26 cellular contexts compared by ENCODE assay signal in the genomic region with DNA sequence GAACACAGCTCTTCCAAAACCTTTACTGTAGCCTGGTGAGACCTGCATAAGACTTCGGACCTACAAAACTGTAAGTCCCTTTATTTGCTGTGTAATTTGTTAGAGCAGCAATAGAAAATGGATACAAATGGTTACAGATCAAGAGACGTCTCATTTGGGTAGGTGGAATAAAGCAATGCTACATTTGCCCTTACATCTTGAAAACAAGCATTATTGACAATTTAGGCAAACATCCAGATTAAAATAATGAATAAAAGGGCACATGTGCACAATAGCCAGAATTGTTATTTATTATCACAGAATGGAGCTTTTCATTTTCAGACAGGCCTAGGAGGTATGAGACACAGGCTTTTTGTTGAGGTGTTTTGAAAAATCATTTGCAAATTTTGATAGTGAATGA.
"Had no signal": no experiment of that assay in that cellular context is flagged by ENCODE, and none has a peak within 500 bp of the region (broad histone marks: within the 10 kb centered on the region; RNA-seq: fewer than 3 reads in every experiment).

No MANE protein-coding gene starts in this region.

- FAIRE-seq: TTC549 had no signal

- H3K27ac ChIP-seq: SK-N-MC had no signal

- H3K27me3 Mint-ChIP-seq: activated B cell treated with CpG ODN at 0.5 μM for 24 hours; activated CD4-positive, alpha-beta memory T cell treated with anti-CD3 and anti-CD28 coated beads, Interleukin-2, amount 10 ng/mL, durations not matched to agents 7 days and 5 days had no signal

- H3K27ac Mint-ChIP-seq: activated B cell treated with CpG ODN at 0.5 μM for 24 hours; activated CD4-positive, alpha-beta memory T cell treated with anti-CD3 and anti-CD28 coated beads, Interleukin-2, amount 10 ng/mL, durations not matched to agents 7 days and 5 days; activated naive CD4-positive, alpha-beta T cell treated with anti-CD3 and anti-CD28 coated beads for 36 hours; activated naive CD8-positive, alpha-beta T cell; activated T-helper 17 cell treated with anti-CD3 and anti-CD28 coated beads, Interleukin-2, amount 50 U/mL, for 72 hours; T-cell had no signal

- H3K4me3 ChIP-seq: SK-N-MC had no signal

- H3K36me3 Mint-ChIP-seq: activated naive CD8-positive, alpha-beta T cell; T-cell had no signal

- H3K4me1 Mint-ChIP-seq: activated B cell treated with CpG ODN at 0.5 μM for 24 hours; activated CD4-positive, alpha-beta memory T cell treated with anti-CD3 and anti-CD28 coated beads, Interleukin-2, amount 10 ng/mL, durations not matched to agents 7 days and 5 days; activated T-helper 17 cell treated with anti-CD3 and anti-CD28 coated beads, Interleukin-2, amount 50 U/mL, for 72 hours; T-cell had no signal

- DNase-seq: activated B cell treated with CpG ODN at 0.5 μM for 24 hours; activated CD4-positive, alpha-beta memory T cell treated with anti-CD3 and anti-CD28 coated beads, Interleukin-2, amount 10 ng/mL, durations not matched to agents 7 days and 5 days; activated CD4-positive, alpha-beta T cell treated with anti-CD3 and anti-CD28 coated beads, Interleukin-2, amount 50 U/mL, for 1 hour; activated gamma-delta T cell; activated naive CD4-positive, alpha-beta T cell treated with anti-CD3 and anti-CD28 coated beads for 36 hours; activated T-cell treated with anti-CD3 and anti-CD28 coated beads for 4 hours; activated T-cell treated with anti-CD3 and anti-CD28 coated beads, Interleukin-2, amount 50 U/mL, for 48 hours; IMR-90; Kasumi-1; KBM-7; NCI-H1048; NCI-H2029; NCI-H2107; NCI-H2171 treated with DMSO at 0.1 percent for 48 hours; NCI-H226; NCI-H69; NK-92 treated with Interleukin-12 subunit alpha and Interleukin-12 subunit beta, amount 100 ng/mL, for 24 hours; OCI-M1; SIG-M5; T-cell; T-helper 2 cell; T1000 had no signal

- H3K9me3 Mint-ChIP-seq: activated B cell treated with CpG ODN at 0.5 μM for 24 hours; activated CD4-positive, alpha-beta memory T cell treated with anti-CD3 and anti-CD28 coated beads, Interleukin-2, amount 10 ng/mL, durations not matched to agents 7 days and 5 days; activated naive CD4-positive, alpha-beta T cell treated with anti-CD3 and anti-CD28 coated beads for 36 hours; activated T-helper 17 cell treated with anti-CD3 and anti-CD28 coated beads, Interleukin-2, amount 50 U/mL, for 72 hours; T-cell had no signal

- H3K4me3 Mint-ChIP-seq: activated B cell treated with CpG ODN at 0.5 μM for 24 hours; activated CD4-positive, alpha-beta memory T cell treated with anti-CD3 and anti-CD28 coated beads, Interleukin-2, amount 10 ng/mL, durations not matched to agents 7 days and 5 days; activated naive CD4-positive, alpha-beta T cell treated with anti-CD3 and anti-CD28 coated beads for 36 hours; activated naive CD8-positive, alpha-beta T cell; activated T-helper 17 cell treated with anti-CD3 and anti-CD28 coated beads, Interleukin-2, amount 50 U/mL, for 72 hours; T-cell had no signal
